6 cellular contexts compared by ENCODE assay signal in the genomic region with DNA sequence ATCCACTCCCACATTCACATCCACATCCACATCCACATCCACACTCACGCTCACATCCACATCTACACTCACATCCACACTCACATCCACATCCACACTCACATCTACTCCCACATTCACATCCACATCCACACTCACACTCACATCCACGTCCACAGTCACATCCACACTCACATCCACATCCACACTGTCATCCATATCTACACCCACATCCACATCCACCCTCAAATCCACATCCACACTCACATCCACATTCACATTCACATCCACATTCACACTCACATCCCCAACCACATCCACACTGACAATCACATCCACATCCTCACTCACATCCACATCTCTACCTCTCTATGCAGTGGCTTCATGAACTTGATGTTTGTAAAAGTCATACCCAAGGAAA.
"Had no signal": no experiment of that assay in that cellular context is flagged by ENCODE, and none has a peak within 500 bp of the region (broad histone marks: within the 10 kb centered on the region; RNA-seq: fewer than 3 reads in every experiment).

No MANE protein-coding gene starts in this region.

- H3K9ac ChIP-seq: GM23248, KMS-11 had no signal

- H3K27ac ChIP-seq: GM23248, KMS-11 had no signal

- H3K4me2 ChIP-seq: KMS-11 had no signal

- H3K4me3 ChIP-seq: GM23248, HAP-1 had no signal

- H3K9me3 ChIP-seq: HAP-1 had no signal

- H3K36me3 ChIP-seq: HAP-1 had no signal

- DNase-seq: GM23248, H7, KBM-7 had no signal

- H2AFZ ChIP-seq: GM23248 had no signal

- H3K4me1 ChIP-seq: HAP-1 had no signal

- ATAC-seq: HCT116 had no signal
